14 cellular contexts compared by ENCODE assay signal in genomic region chr9:76677481-76678055, GRCh38.
A peak's percentile ranks its signal among the peaks of the same experiment; 100 is the strongest.
DNase-seq lines count a peak whose midpoint lies in the region; ATAC-seq, FAIRE-seq and TF ChIP-seq lines count a peak whose summit lies in the region.
"Had no signal": no experiment of that assay in that cellular context is flagged by ENCODE, and none has a peak within 500 bp of the region (broad histone marks: within the 10 kb centered on the region; RNA-seq: fewer than 3 reads in every experiment).

No MANE protein-coding gene starts in this region.

- FAIRE-seq in kidney (lab: Jason Lieb, UNC): no peak

- ATAC-seq in GM19452 (IDR thresholded peaks at IDR 0.05; ENCODE audit: unreplicated experiment): no peak
- ATAC-seq: activated CD8-positive, alpha-beta memory T cell treated with anti-CD3 and anti-CD28 coated beads, Interleukin-2, amount 10 ng/mL, durations not matched to agents 7 days and 5 days had no signal

- H3K36me3 ChIP-seq in kidney (ENCODE audit: control insufficient read depth in 1 of 2, insufficient read depth in 2 of 2, low read length in 2 of 2): no peaks in the 10 kb centered on the region
- H3K36me3 ChIP-seq: suprapubic skin had no signal

- no peak overlapping the region for H3K4me3 ChIP-seq in kidney (ENCODE audit: low read length in 2 of 2)
- H3K4me3 ChIP-seq: suprapubic skin had no signal

- H3K4me1 ChIP-seq in kidney (ENCODE audit: control insufficient read depth in 1 of 2, insufficient read depth in 1 of 2, low read depth in 1 of 2, low read length in 2 of 2): no peaks in the 10 kb centered on the region
- H3K4me1 ChIP-seq: suprapubic skin had no signal

- no peaks in the 10 kb centered on the region for H3K9me3 Mint-ChIP-seq in endothelial cell (ENCODE audit: unreplicated experiment)

- H3K4me1 Mint-ChIP-seq in endothelial cell (ENCODE audit: unreplicated experiment): peaks cover 6% of the 10 kb centered on the region

- peak overlapping the region; percentile 91 for H3K27ac Mint-ChIP-seq in endothelial cell (ENCODE audit: unreplicated experiment)
- H3K27ac Mint-ChIP-seq: activated CD8-positive, alpha-beta memory T cell treated with anti-CD3 and anti-CD28 coated beads, Interleukin-2, amount 10 ng/mL, durations not matched to agents 7 days and 5 days had no signal

- DNase-seq in G401 (ENCODE audit: low spot score) (peak; percentile 80), NCI-H748 (lab: John Stamatoyannopoulos, UW; ENCODE audit: unreplicated experiment) (peak; percentile 85), endothelial cell (ENCODE audit: low spot score) (peak; percentile 50), renal cortical epithelial cell (ENCODE audit: low read depth) (peak; percentile 85), epidermal melanocyte (ENCODE audit: insufficient read length, low spot score) (no peak), kidney (no peak), NOMO-1 treated with DMSO at 0.1 percent for 48 hours (lab: John Stamatoyannopoulos, UW; ENCODE audit: unreplicated experiment) (no peak)
- DNase-seq: activated CD8-positive, alpha-beta memory T cell treated with anti-CD3 and anti-CD28 coated beads, Interleukin-2, amount 10 ng/mL, durations not matched to agents 7 days and 5 days; DMS 273 treated with DMSO at 0.1 percent for 48 hours; Kasumi-1; NCI-H526 treated with DMSO at 0.1 percent for 48 hours had no signal

- H3K27me3 Mint-ChIP-seq in endothelial cell (ENCODE audit: unreplicated experiment): no peaks in the 10 kb centered on the region
- H3K27me3 Mint-ChIP-seq: activated CD8-positive, alpha-beta memory T cell treated with anti-CD3 and anti-CD28 coated beads, Interleukin-2, amount 10 ng/mL, durations not matched to agents 7 days and 5 days had no signal

- TF ChIP-seq CTCF in endothelial cell (IDR thresholded peaks at IDR 0.05; ENCODE audit: unreplicated experiment) (no peak), kidney (IDR thresholded peaks at IDR 0.05; ENCODE audit: borderline replicate concordance, extremely low read depth, insufficient read depth) (no peak)

- no peak overlapping the region for H3K4me3 Mint-ChIP-seq in endothelial cell (ENCODE audit: unreplicated experiment)
- H3K4me3 Mint-ChIP-seq: activated CD8-positive, alpha-beta memory T cell treated with anti-CD3 and anti-CD28 coated beads, Interleukin-2, amount 10 ng/mL, durations not matched to agents 7 days and 5 days had no signal

- H3K36me3 Mint-ChIP-seq in endothelial cell (ENCODE audit: low read depth, unreplicated experiment): peaks cover 4% of the 10 kb centered on the region
- H3K36me3 Mint-ChIP-seq: activated CD8-positive, alpha-beta memory T cell treated with anti-CD3 and anti-CD28 coated beads, Interleukin-2, amount 10 ng/mL, durations not matched to agents 7 days and 5 days had no signal

- no peak overlapping the region for H3K27ac ChIP-seq in kidney (ENCODE audit: low read depth in 2 of 2, low read length in 2 of 2)
- H3K27ac ChIP-seq: epithelial cell of prostate, suprapubic skin had no signal

- no peak overlapping the region for H3K9ac ChIP-seq in kidney (ENCODE audit: low read length in 2 of 2)

- in situ Hi-C loops in G401 (cut with HindIII; ENCODE audit: low sequenced_read_pairs): no loop called here

- no peaks in the 10 kb centered on the region for H3K9me3 ChIP-seq in kidney (ENCODE audit: control insufficient read depth in 1 of 2, low read length in 2 of 2)
- H3K9me3 ChIP-seq: suprapubic skin had no signal

- intact Hi-C loops in kidney (cut with DNase I): no loop called here

Comparison
In these comparisons a context has a peak if more than half of its experiments do, and no peak if none do; other contexts are left out.
1. DNase-seq: peak in G401 (single experiment), NCI-H748 (single experiment), endothelial cell (single experiment) and renal cortical epithelial cell (single experiment); none in epidermal melanocyte (single experiment), kidney (single experiment) and NOMO-1 treated with DMSO at 0.1 percent for 48 hours (single experiment).